Comparison of ENCODE assay signal across 26 cellular contexts in the genomic region with DNA sequence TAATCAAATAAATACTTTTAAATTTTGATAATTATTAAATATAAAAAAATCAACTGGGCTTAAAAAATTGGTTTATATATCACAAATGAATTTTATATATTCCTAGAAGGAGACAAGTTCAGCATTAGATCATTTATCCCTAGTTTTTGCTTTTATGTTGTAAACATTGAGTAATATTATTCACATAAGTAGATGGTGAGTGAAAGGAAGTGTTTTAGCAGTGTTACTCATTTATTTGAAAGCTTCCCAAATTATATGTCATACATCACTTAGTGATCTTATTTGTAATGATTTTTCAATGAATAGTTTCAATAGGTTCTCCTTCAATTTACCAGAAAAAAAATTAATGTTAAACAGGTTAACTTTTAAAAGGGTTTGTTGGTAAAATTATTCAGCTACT. TPM values are rescaled to one million over a fixed set of nuclear protein-coding genes. Genes with fewer than 3 reads are reported as not detected.
DNase-seq lines count a peak whose midpoint lies in the region; ATAC-seq, FAIRE-seq and TF ChIP-seq lines count a peak whose summit lies in the region.
"Had no signal": no experiment of that assay in that cellular context is flagged by ENCODE, and none has a peak within 500 bp of the region (broad histone marks: within the 10 kb centered on the region; RNA-seq: fewer than 3 reads in every experiment).

No MANE protein-coding gene starts in this region.

- peaks cover 19% of the 10 kb centered on the region for H3K4me1 Mint-ChIP-seq in type B pancreatic cell (ENCODE audit: unreplicated experiment)

- H3K4me3 ChIP-seq in bronchial epithelial cell (ENCODE audit: low read depth, low read length) (no peak overlapping the region), pancreas (no peak overlapping the region)
- H3K4me3 ChIP-seq: A549, BLaER1 had no signal

- H3K4me3 Mint-ChIP-seq in type B pancreatic cell, result no peak overlapping the region
- H3K4me3 Mint-ChIP-seq: CD4-positive, alpha-beta T cell; IgD-negative memory B cell; T-helper 1 cell treated with Interleukin-12 subunit alpha and Interleukin-12 subunit beta and Interleukin-4 antibody, amounts not matched to agents 30 μg/mL and 1 μg/mL, for 36 hours had no signal

- ATAC-seq in pancreas (no peak), GM19463 (IDR thresholded peaks at IDR 0.05; ENCODE audit: unreplicated experiment) (no peak)
- ATAC-seq: A549 had no signal

- H3K36me3 ChIP-seq in bronchial epithelial cell (ENCODE audit: control insufficient read depth, insufficient read depth, low read length) (no peaks in the 10 kb centered on the region), pancreas (no peaks in the 10 kb centered on the region)
- H3K36me3 ChIP-seq: BLaER1 had no signal

- intact Hi-C loops in pancreas (cut with DNase I), result no loop called here

- DNase-seq in EH (ENCODE audit: low read depth) (peak; percentile 30), H54 (ENCODE audit: insufficient read length, low spot score) (no peak), bronchial epithelial cell (ENCODE audit: low read depth) (peak; percentile 77), pancreas (no peak), NCI-H748 treated with DMSO at 0.1 percent for 48 hours (lab: John Stamatoyannopoulos, UW) (no peak), type B pancreatic cell (ENCODE audit: extremely low spot score, unreplicated experiment) (no peak)
- DNase-seq: CD4-positive, alpha-beta T cell; COR-L47; DMS79; H7; MV-4-11; NCI-H1105 treated with DMSO at 0.1 percent for 48 hours; NCI-H2081; NCI-H2171; NCI-H345; NCI-H524; NCI-H82; OCI-M1; RPMI8226; SHP77 had no signal

- peak; percentile 41 for FAIRE-seq in H54 (lab: Jason Lieb, UNC)
- FAIRE-seq in bronchial epithelial cell (lab: Jason Lieb, UNC), result no peak
- FAIRE-seq in pancreas (lab: Jason Lieb, UNC), result peak; percentile 81
- FAIRE-seq: A549, GM18507 had no signal

- H3K36me3 Mint-ChIP-seq in type B pancreatic cell, result no peaks in the 10 kb centered on the region
- H3K36me3 Mint-ChIP-seq: IgD-negative memory B cell had no signal

- TF ChIP-seq CTCF in bronchial epithelial cell (IDR thresholded peaks at IDR 0.05; ENCODE audit: insufficient read depth, low read length, severe bottlenecking) (no peak), pancreas (IDR thresholded peaks at IDR 0.05) (no peak), type B pancreatic cell (conservative IDR thresholded peaks at IDR 0.05) (no peak)

- TF ChIP-seq POLR2A in H54 (IDR thresholded peaks at IDR 0.05; ENCODE audit: low read depth, low read length), result no peak

- H3K27me3 Mint-ChIP-seq in type B pancreatic cell, result no peaks in the 10 kb centered on the region
- H3K27me3 Mint-ChIP-seq: CD4-positive, alpha-beta T cell; IgD-negative memory B cell had no signal

- H3K27ac ChIP-seq in pancreas, result no peak overlapping the region
- H3K27ac ChIP-seq: BLaER1 had no signal

- peaks cover 5% of the 10 kb centered on the region for H3K9me3 Mint-ChIP-seq in type B pancreatic cell
- H3K9me3 Mint-ChIP-seq: CD4-positive, alpha-beta T cell; IgD-negative memory B cell; T-helper 1 cell treated with Interleukin-12 subunit alpha and Interleukin-12 subunit beta and Interleukin-4 antibody, amounts not matched to agents 30 μg/mL and 1 μg/mL, for 36 hours had no signal

- no peak overlapping the region for H3K27ac Mint-ChIP-seq in type B pancreatic cell
- H3K27ac Mint-ChIP-seq: CD4-positive, alpha-beta T cell; IgD-negative memory B cell; T-helper 1 cell treated with Interleukin-12 subunit alpha and Interleukin-12 subunit beta and Interleukin-4 antibody, amounts not matched to agents 30 μg/mL and 1 μg/mL, for 36 hours had no signal

- H3K9me3 ChIP-seq in pancreas, result no peaks in the 10 kb centered on the region
- H3K9me3 ChIP-seq: A549, BLaER1 had no signal

- no peaks in the 10 kb centered on the region for H3K27me3 ChIP-seq in bronchial epithelial cell (ENCODE audit: control insufficient read depth, insufficient read depth, low read length)
- H3K27me3 ChIP-seq in pancreas, result no peaks in the 10 kb centered on the region
- H3K27me3 ChIP-seq: BLaER1 had no signal

- peaks cover 0 to 3% (median 0%) of the 10 kb centered on the region in 3 donors for H3K4me1 ChIP-seq in pancreas

RNA-seq across cellular contexts. Expression of a gene that starts 15.8 kb away (rescaled TPM):
- total RNA-seq in bronchial epithelial cell (0.13 and 0.26 TPM in 2 replicates), pancreas (under 1 TPM; 0.09 to 0.35 (median 0.26) TPM), type B pancreatic cell (ENCODE audit: low replicate concordance) (1.4 and 2.2 TPM in 2 replicates)
- under 1 TPM; 0.23 TPM for polyA plus RNA-seq in pancreas

RNA-seq across cellular contexts. Expression of a gene that starts 15.9 kb away (rescaled TPM):
- total RNA-seq in bronchial epithelial cell, result 90.0 and 101 TPM in 2 replicates
- 10 to 100 TPM; 30.6 to 64.1 (median 46.0) TPM for total RNA-seq in pancreas
- polyA plus RNA-seq in pancreas, result 10 to 100 TPM; 19.2 to 19.3 TPM
- total RNA-seq in type B pancreatic cell (ENCODE audit: low replicate concordance), result 80.6 and 93.1 TPM in 2 replicates

RNA-seq across cellular contexts. Expression of a gene that starts 29.5 kb away (rescaled TPM):
- 63.0 and 73.7 TPM in 2 replicates for total RNA-seq in bronchial epithelial cell
- total RNA-seq in pancreas, result 10 to 100 TPM; 12.8 to 23.4 (median 18.1) TPM
- polyA plus RNA-seq in pancreas, result 10 to 100 TPM in 1 of 2 donors, 1 to 10 TPM in 1; 3.6 to 11.8 TPM
- total RNA-seq in type B pancreatic cell (ENCODE audit: low replicate concordance), result 50.1 and 51.5 TPM in 2 replicates

Comparison
In these comparisons a context has a peak if more than half of its experiments do, and no peak if none do; other contexts are left out.
1. DNase-seq: peak in EH (single experiment) and bronchial epithelial cell (single experiment); none in H54 (single experiment), pancreas (0 of 6), NCI-H748 treated with DMSO at 0.1 percent for 48 hours (single experiment) and type B pancreatic cell (single experiment).